Comparison of ENCODE assay signal across 12 cellular contexts in genomic region chr5:102554728-102555127, GRCh38. TPM values are rescaled to one million over a fixed set of nuclear protein-coding genes. Genes with fewer than 3 reads are reported as not detected.
DNase-seq lines count a peak whose midpoint lies in the region; ATAC-seq, FAIRE-seq and TF ChIP-seq lines count a peak whose summit lies in the region.
"Had no signal": no experiment of that assay in that cellular context is flagged by ENCODE, and none has a peak within 500 bp of the region (broad histone marks: within the 10 kb centered on the region; RNA-seq: fewer than 3 reads in every experiment).

No MANE protein-coding gene starts in this region.

- no peak overlapping the region for H3K27ac Mint-ChIP-seq in mesothelial cell of epicardium
- H3K27ac Mint-ChIP-seq: T-cell had no signal

- H3K27me3 Mint-ChIP-seq in mesothelial cell of epicardium (ENCODE audit: low read depth): no peaks in the 10 kb centered on the region

- in situ Hi-C loops in brain microvascular endothelial cell (cut with HindIII; ENCODE audit: low pct_ligation_motif_present, low sequenced_read_pairs): no loop called here

- peak; percentile 46 for TF ChIP-seq CTCF in left ventricle myocardium inferior (IDR thresholded peaks at IDR 0.05; ENCODE audit: borderline replicate concordance)
- peak; percentile 44 for TF ChIP-seq CTCF in brain microvascular endothelial cell (IDR thresholded peaks at IDR 0.05; ENCODE audit: low read depth, low read length, missing control alignments)
- peak; percentile 18 for TF ChIP-seq CTCF in upper lobe of right lung (IDR thresholded peaks at IDR 0.05)
- TF ChIP-seq CTCF in mesothelial cell of epicardium (IDR thresholded peaks at IDR 0.05; ENCODE audit: unreplicated experiment): no peak

- no peak overlapping the region for H3K27ac ChIP-seq in left ventricle myocardium inferior (replicated peaks)
- no peak overlapping the region for H3K27ac ChIP-seq in right cardiac atrium (ENCODE audit: low read length)
- H3K27ac ChIP-seq in brain microvascular endothelial cell: no peak overlapping the region
- no peak overlapping the region for H3K27ac ChIP-seq in upper lobe of right lung
- H3K27ac ChIP-seq in small intestine (ENCODE audit: low read depth in 1 of 2, low read length in 1 of 2): no peak overlapping the region
- H3K27ac ChIP-seq: vagina had no signal

- no peaks in the 10 kb centered on the region for H3K36me3 ChIP-seq in left ventricle myocardium inferior
- no peaks in the 10 kb centered on the region for H3K36me3 ChIP-seq in brain microvascular endothelial cell (replicated peaks)
- no peaks in the 10 kb centered on the region for H3K36me3 ChIP-seq in upper lobe of right lung
- H3K36me3 ChIP-seq in small intestine (ENCODE audit: control insufficient read depth in 2 of 2, insufficient read depth in 2 of 2, low read length in 2 of 2): no peaks in the 10 kb centered on the region
- H3K36me3 ChIP-seq: vagina had no signal

- no peak for FAIRE-seq in small intestine (lab: Jason Lieb, UNC)

- DNase-seq in left ventricle myocardium inferior (no peak), right cardiac atrium (no peak), NCI-H1092 treated with DMSO at 0.1 percent for 48 hours (lab: John Stamatoyannopoulos, UW) (peak; percentile 35), brain microvascular endothelial cell (no peak), upper lobe of right lung (no peak), mesothelial cell of epicardium (ENCODE audit: low spot score in 2 of 2, unreplicated experiment in 2 of 2) (no peak), NCI-H1048 (lab: John Stamatoyannopoulos, UW) (no peak), small intestine (no peak)
- DNase-seq: stimulated activated CD4-positive, alpha-beta T cell treated with anti-CD3 and anti-CD28 coated beads, Interleukin-1b, Interleukin-23, amount 100 ng/mL, for 48 hours; T-cell had no signal

- ATAC-seq in right cardiac atrium (no peak), upper lobe of right lung (no peak)
- ATAC-seq: left lobe of liver, T-cell had no signal

- peaks cover 16% of the 10 kb centered on the region for H3K9me3 Mint-ChIP-seq in mesothelial cell of epicardium

- H3K4me3 ChIP-seq in left ventricle myocardium inferior (no peak overlapping the region), right cardiac atrium (ENCODE audit: low read length) (no peak overlapping the region), brain microvascular endothelial cell (ENCODE audit: low read depth, low read length) (no peak overlapping the region), upper lobe of right lung (no peak overlapping the region), small intestine (ENCODE audit: low read depth in 1 of 2, low read length in 2 of 2) (no peak overlapping the region)
- H3K4me3 ChIP-seq: vagina had no signal

- H3K36me3 Mint-ChIP-seq in mesothelial cell of epicardium: no peaks in the 10 kb centered on the region
- H3K36me3 Mint-ChIP-seq: T-cell had no signal

- H3K27me3 ChIP-seq in left ventricle myocardium inferior (ENCODE audit: low read depth) (no peaks in the 10 kb centered on the region), right cardiac atrium (ENCODE audit: control insufficient read depth, insufficient read depth) (no peaks in the 10 kb centered on the region), brain microvascular endothelial cell (replicated peaks) (no peaks in the 10 kb centered on the region), upper lobe of right lung (no peaks in the 10 kb centered on the region), small intestine (ENCODE audit: control insufficient read depth in 2 of 2, insufficient read depth in 2 of 2, low read length in 2 of 2) (no peaks in the 10 kb centered on the region)
- H3K27me3 ChIP-seq: vagina had no signal

- H3K4me1 ChIP-seq in left ventricle myocardium inferior (no peaks in the 10 kb centered on the region), right cardiac atrium (ENCODE audit: control insufficient read depth, insufficient read depth, low read length) (no peaks in the 10 kb centered on the region), upper lobe of right lung (no peaks in the 10 kb centered on the region), small intestine (ENCODE audit: control insufficient read depth in 2 of 2, insufficient read depth in 1 of 2, low read depth in 1 of 2, low read length in 1 of 2) (no peaks in the 10 kb centered on the region)
- H3K4me1 ChIP-seq: vagina had no signal

- H3K9me3 ChIP-seq in left ventricle myocardium inferior (replicated peaks): no peaks in the 10 kb centered on the region
- H3K9me3 ChIP-seq in right cardiac atrium (ENCODE audit: control insufficient read depth, low read length): no peaks in the 10 kb centered on the region
- H3K9me3 ChIP-seq in upper lobe of right lung: no peaks in the 10 kb centered on the region
- H3K9me3 ChIP-seq in small intestine (ENCODE audit: control insufficient read depth, low read depth): no peaks in the 10 kb centered on the region
- H3K9me3 ChIP-seq: vagina had no signal

- no peak overlapping the region for H3K4me3 Mint-ChIP-seq in mesothelial cell of epicardium
- H3K4me3 Mint-ChIP-seq: T-cell had no signal

- WGBS in right cardiac atrium: 97% methylated on average over 1 of the region's 1 CpG
- 89 to 91% (median 90%) methylated on average over 1 of the region's 1 CpG for WGBS in small intestine, 3 donors

- intact Hi-C loops in left ventricle myocardium inferior (cut with micrococcal nuclease): no loop called here
- intact Hi-C loops in right cardiac atrium (cut with DNase I): no loop called here
- intact Hi-C loops in upper lobe of right lung (cut with DNase I): no loop called here

- no peaks in the 10 kb centered on the region for H3K4me1 Mint-ChIP-seq in mesothelial cell of epicardium
- H3K4me1 Mint-ChIP-seq: T-cell had no signal

RNA-seq across cellular contexts. Expression of gene SLCO6A1, which starts 55.9 kb away (rescaled TPM):
- not detected for total RNA-seq in left ventricle myocardium inferior
- not detected for total RNA-seq in right cardiac atrium
- not detected for polyA plus RNA-seq in right cardiac atrium
- not detected for total RNA-seq in upper lobe of right lung
- 5.7 to 6.2 TPM (median 5.9 TPM) in 3 replicates for total RNA-seq in mesothelial cell of epicardium
- not detected for polyA plus RNA-seq in small intestine
- total RNA-seq: left lobe of liver, T-cell, vagina had no signal
